Comparison of ENCODE assay signal across 1 cellular context in the genomic region with DNA sequence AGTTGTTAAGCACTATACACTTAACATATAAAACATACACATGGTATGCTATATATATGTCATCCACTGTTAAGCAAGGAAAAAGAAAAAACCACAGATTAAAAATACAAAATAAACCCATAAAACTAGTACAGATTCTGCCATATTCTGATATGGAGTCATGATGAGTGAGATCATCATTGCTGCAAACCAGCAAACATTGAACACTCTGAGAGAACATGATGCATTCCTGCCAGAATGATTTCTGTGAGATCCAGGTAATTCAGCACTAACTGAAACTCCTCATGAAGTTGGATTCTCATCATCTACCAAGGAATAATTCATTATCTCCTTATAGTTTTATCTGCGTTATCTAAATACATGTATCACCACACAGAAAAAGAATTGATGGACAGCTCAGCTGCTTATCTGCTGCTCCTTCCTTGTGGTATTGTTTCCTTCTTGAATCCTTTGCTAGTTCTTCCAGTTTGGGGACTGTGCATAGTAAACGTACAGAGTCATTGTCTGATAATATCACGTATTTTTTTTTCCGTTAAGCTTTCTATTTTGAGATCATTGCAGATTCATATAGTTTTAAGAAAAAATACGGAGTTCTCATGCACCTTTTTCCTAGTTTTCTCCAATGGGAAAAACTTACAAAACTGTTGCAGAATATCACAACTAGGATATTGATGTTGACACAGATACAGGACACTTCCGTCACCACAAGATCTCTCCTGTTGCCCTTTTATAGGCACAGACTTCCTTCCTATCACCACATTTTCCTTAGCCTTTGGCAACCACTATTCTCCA.
TF ChIP-seq lines count a peak whose summit lies in the region.

No MANE protein-coding gene starts in this region.

TF ChIP-seq in GM12878, 131 proteins besides CTCF, POLR2A, EP300 and RAD21:
- TF ChIP-seq ZZZ3 (IDR thresholded peaks at IDR 0.05; ENCODE audit: control insufficient read depth, insufficient read length, low read depth), result no peak
- peak; percentile 65 to 68; a peak in 3 of 4 replicates for TF ChIP-seq SRF (IDR thresholded peaks at IDR 0.05; ENCODE audit: low read depth in 2 of 2, low read length in 2 of 2)
- TF ChIP-seq SIX5 (IDR thresholded peaks at IDR 0.05; ENCODE audit: low read depth, low read length, severe bottlenecking), result no peak
TF ChIP-seq in GM12878: peak in this region for 1.
